1 cellular context compared by ENCODE assay signal in genomic region chr21:42245348-42246185, GRCh38.
TF ChIP-seq lines count a peak whose summit lies in the region.

No MANE protein-coding gene starts in this region.

TF ChIP-seq in K562, 482 proteins besides CTCF, POLR2A, EP300 and RAD21 (continued from another document and continues in another):
- no peak for TF ChIP-seq ZBTB40 (IDR thresholded peaks at IDR 0.05)
- no peak for TF ChIP-seq ZBTB40 (CRISPR knock-in tag; IDR thresholded peaks at IDR 0.05)
- TF ChIP-seq SRSF9 (IDR thresholded peaks at IDR 0.05; ENCODE audit: borderline replicate concordance, low read depth, low read length) = no peak
- peak; percentile 95 for TF ChIP-seq C11orf30 (IDR thresholded peaks at IDR 0.05; ENCODE audit: low read depth)
- peak; percentile 98 for TF ChIP-seq MAFK (IDR thresholded peaks at IDR 0.05; ENCODE audit: low read length)
- TF ChIP-seq RNF219 (CRISPR knock-in tag; IDR thresholded peaks at IDR 0.05) = no peak
- no peak for TF ChIP-seq MCM2 (IDR thresholded peaks at IDR 0.05; ENCODE audit: low read depth)
- TF ChIP-seq PREB (CRISPR knock-in tag; IDR thresholded peaks at IDR 0.05) = no peak
- peak; percentile 92 for TF ChIP-seq MAFG (tag; conservative IDR thresholded peaks at IDR 0.05)
- TF ChIP-seq SFPQ (IDR thresholded peaks at IDR 0.05; ENCODE audit: low read depth, low read length) = no peak
- no peak for TF ChIP-seq ZNF785 (CRISPR knock-in tag; IDR thresholded peaks at IDR 0.05)
- no peak for TF ChIP-seq MGA (IDR thresholded peaks at IDR 0.05)
- no peak for TF ChIP-seq MTA1 (IDR thresholded peaks at IDR 0.05; ENCODE audit: borderline replicate concordance)
- TF ChIP-seq MAFF (IDR thresholded peaks at IDR 0.05; ENCODE audit: low read length) = peak; percentile 92
- no peak for TF ChIP-seq ZBTB1 (CRISPR knock-in tag; IDR thresholded peaks at IDR 0.05; ENCODE audit: borderline replicate concordance, low read depth)
- peak; percentile 96 for TF ChIP-seq ZNF316 (IDR thresholded peaks at IDR 0.05)
- no peak for TF ChIP-seq ZNF449 (CRISPR knock-in tag; IDR thresholded peaks at IDR 0.05)
